7 cellular contexts compared by ENCODE assay signal in the genomic region with DNA sequence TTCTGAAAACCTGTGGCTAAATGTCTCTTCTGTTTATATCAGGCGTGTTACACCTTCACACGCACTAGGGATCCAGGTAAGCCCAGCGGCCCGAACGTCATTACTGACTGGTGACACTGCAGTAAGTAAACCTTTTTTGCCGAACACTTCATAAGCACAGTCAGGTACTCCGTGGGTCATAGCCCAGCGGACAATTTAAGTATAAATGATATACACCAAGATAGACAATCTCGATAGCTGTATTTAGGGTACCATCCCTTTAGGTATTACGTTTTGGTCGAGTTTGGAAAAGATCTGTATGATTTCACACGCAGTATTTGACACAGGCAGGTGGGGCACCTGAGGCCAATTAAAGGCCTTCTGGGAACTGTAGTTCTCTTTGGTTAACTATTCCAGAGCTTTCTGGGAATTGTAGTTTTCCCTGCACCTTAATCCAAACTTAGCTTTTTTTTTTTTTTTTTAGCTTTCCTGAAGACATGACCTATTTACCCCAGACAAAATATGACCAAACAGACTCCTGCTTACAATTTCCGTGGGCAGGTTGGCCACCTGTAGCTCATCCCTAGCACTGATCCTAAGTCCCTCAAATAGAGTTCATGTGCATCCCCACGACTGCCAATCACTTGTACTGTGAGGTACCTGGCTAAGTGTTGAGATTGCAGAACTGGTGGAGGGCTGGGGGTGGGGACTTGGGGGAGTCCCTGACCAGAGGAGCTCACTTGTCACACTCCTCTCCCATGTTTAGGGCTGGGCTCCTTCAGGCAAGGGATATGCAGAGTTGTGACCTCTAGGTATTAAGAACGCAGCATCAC. TPM values are rescaled to one million over a fixed set of nuclear protein-coding genes. Genes with fewer than 3 reads are reported as not detected.
DNase-seq lines count a peak whose midpoint lies in the region; ATAC-seq, FAIRE-seq and TF ChIP-seq lines count a peak whose summit lies in the region.

No MANE protein-coding gene starts in this region.

- FAIRE-seq in GM12891 (lab: Jason Lieb, UNC) (peak; percentile 58), HepG2 (lab: Jason Lieb, UNC) (peak; percentile 91)

- in situ Hi-C loops in HepG2 (cut with HindIII; ENCODE audit: extremely low pct_ligation_motif_present, low pct_unique_long_range_greater_than_20kb): no loop called here

- TF ChIP-seq CTCF in NB4 (IDR thresholded peaks at IDR 0.05; ENCODE audit: low read depth, low read length) (no peak), choroid plexus epithelial cell (conservative IDR thresholded peaks at IDR 0.05; ENCODE audit: low read depth, low read length) (peak; percentile 14), HepG2 (CRISPR knock-in tag; IDR thresholded peaks at IDR 0.05) (peak; percentile 34; the same call in 1 of the 2 replicates)

- H4K20me1 ChIP-seq in HepG2 (ENCODE audit: insufficient read depth, low read length): no peaks in the 10 kb centered on the region

- no peak for TF ChIP-seq POLR2A in GM12891 (IDR thresholded peaks at IDR 0.05; ENCODE audit: low read depth, low read length)
- no peak for TF ChIP-seq POLR2A in NB4 (IDR thresholded peaks at IDR 0.05; ENCODE audit: extremely low read depth, insufficient read length)
- peak; percentile 9 to 36; a peak in 2 of 4 replicates for TF ChIP-seq POLR2A in HepG2 (IDR thresholded peaks at IDR 0.05; ENCODE audit: insufficient read depth in 1 of 2, low read depth in 2 of 2, low read length in 2 of 2)

- H3K27ac Mint-ChIP-seq in stimulated activated naive CD8-positive, alpha-beta T cell treated with anti-CD3 and anti-CD28 coated beads, Interleukin-15, Interleukin-2, amounts not matched to agents 100 ng/mL and 50 ng/mL, for 24 hours: peak overlapping the region; percentile 89

- H3K27me3 Mint-ChIP-seq in stimulated activated naive CD8-positive, alpha-beta T cell treated with anti-CD3 and anti-CD28 coated beads, Interleukin-15, Interleukin-2, amounts not matched to agents 100 ng/mL and 50 ng/mL, for 24 hours: no peaks in the 10 kb centered on the region

- intact Hi-C loops in HepG2 (cut with micrococcal nuclease; ENCODE audit: unreplicated experiment): loop anchor here (1.0 to 5.0 kb wide), 3 partner anchors 47 to 66 kb away; no protein-coding TSS in a partner anchor

- WGBS in HepG2 (ENCODE audit: low lambda C conversion rate): 11% methylated on average over 15 of the region's 15 CpGs

- TF ChIP-seq RAD21 in HepG2 (CRISPR knock-in tag; IDR thresholded peaks at IDR 0.05): no peak

- DNase-seq in GM12891 (ENCODE audit: insufficient read length, low spot score): no peak
- DNase-seq in NB4 (ENCODE audit: low read depth): peak; percentile 59
- peak; percentile 53 to 79 for DNase-seq in SW 1271 (lab: John Stamatoyannopoulos, UW)
- peak; percentile 57 for DNase-seq in choroid plexus epithelial cell (ENCODE audit: low read depth)
- peak; percentile 63 for DNase-seq in HepG2 (ENCODE audit: low spot score)

- peak overlapping the region; percentile 98 for H3K4me2 ChIP-seq in HepG2 (ENCODE audit: low read depth, low read length)

- CTCF ChIA-PET in HepG2 (lab: Yijun Ruan, JAX; ENCODE audit: low intra/inter-chr PET ratio, low total read pairs): no interaction called here

- no peaks in the 10 kb centered on the region for H3K9me3 ChIP-seq in HepG2 (ENCODE audit: low read length)

- peaks cover 6 to 14% of the 10 kb centered on the region in 2 experiments; a peak in 4 of 5 replicates for H3K36me3 ChIP-seq in HepG2 (replicated peaks in 1 of 2; ENCODE audit: control insufficient read depth in 1 of 2, insufficient read depth in 2 of 2, low read length in 2 of 2)

- peak overlapping the region; percentile 73 for H3K27ac ChIP-seq in HepG2 (ENCODE audit: extremely low read length, insufficient read depth, low read length)

- H3K4me3 Mint-ChIP-seq in stimulated activated naive CD8-positive, alpha-beta T cell treated with anti-CD3 and anti-CD28 coated beads, Interleukin-15, Interleukin-2, amounts not matched to agents 100 ng/mL and 50 ng/mL, for 24 hours: peak overlapping the region; percentile 89

- POLR2A ChIA-PET in HepG2 (lab: Yijun Ruan, JAX): interaction anchor here (0.6 to 4.7 kb wide), 24 partner anchors 9 to 1073 kb away, joined by 3 to 41 read pairs (median 7); a partner anchor contains a TSS

- peaks cover 26% of the 10 kb centered on the region for H3K79me2 ChIP-seq in HepG2 (ENCODE audit: insufficient read depth, low read length)

- peak; percentile 61 for ATAC-seq in HepG2
- no peak for ATAC-seq in GM21619 (IDR thresholded peaks at IDR 0.05; ENCODE audit: unreplicated experiment)

- H3K4me3 ChIP-seq in NB4 (ENCODE audit: low read depth, low read length) (peak overlapping the region; percentile 99), choroid plexus epithelial cell (ENCODE audit: low read depth, low read length) (peak overlapping the region; percentile 98), HepG2 (replicated peaks in 1 of 3; ENCODE audit: insufficient read depth in 1 of 3, low read depth in 2 of 3, low read length in 3 of 3) (peak overlapping the region; percentile 89 to 100 (median 96))

- H2AFZ ChIP-seq in HepG2 (ENCODE audit: low read length): no peak overlapping the region

- H3K27me3 ChIP-seq in HepG2 (ENCODE audit: control insufficient read depth in 1 of 2, insufficient read depth in 2 of 2, low read length in 2 of 2): peaks cover 0 to 7% of the 10 kb centered on the region in 2 experiments; a peak in 1 of 5 replicates

- peaks cover 48% of the 10 kb centered on the region for H3K4me1 Mint-ChIP-seq in stimulated activated naive CD8-positive, alpha-beta T cell treated with anti-CD3 and anti-CD28 coated beads, Interleukin-15, Interleukin-2, amounts not matched to agents 100 ng/mL and 50 ng/mL, for 24 hours (ENCODE audit: low read depth)

- H3K36me3 Mint-ChIP-seq in stimulated activated naive CD8-positive, alpha-beta T cell treated with anti-CD3 and anti-CD28 coated beads, Interleukin-15, Interleukin-2, amounts not matched to agents 100 ng/mL and 50 ng/mL, for 24 hours (ENCODE audit: low read depth): peaks cover 14% of the 10 kb centered on the region

- peak overlapping the region; percentile 84 for H3K9ac ChIP-seq in HepG2 (ENCODE audit: insufficient read depth, low read depth, low read length)

- H3K4me1 ChIP-seq in HepG2 (ENCODE audit: insufficient read depth, low read length): peaks cover 45% of the 10 kb centered on the region

- TF ChIP-seq EP300 in HepG2 (IDR thresholded peaks at IDR 0.05; ENCODE audit: low read depth in 2 of 2, low read length in 2 of 2): no peak
- no peak for TF ChIP-seq EP300 in HepG2 (CRISPR knock-in tag; IDR thresholded peaks at IDR 0.05; ENCODE audit: borderline replicate concordance)

- no peaks in the 10 kb centered on the region for H3K9me3 Mint-ChIP-seq in stimulated activated naive CD8-positive, alpha-beta T cell treated with anti-CD3 and anti-CD28 coated beads, Interleukin-15, Interleukin-2, amounts not matched to agents 100 ng/mL and 50 ng/mL, for 24 hours

- BruUV-seq in HepG2 (replicated peaks; lab: Mats Ljungman, UMichigan): no TSS peak

RNA-seq across cellular contexts. Expression of a gene that starts 0.9 kb away (rescaled TPM):
- polyA plus RNA-seq in GM12891 (2012; ENCODE audit: low read depth, missing spikeins): 31.1 TPM
- total RNA-seq in HepG2 (2016; rRNA removed; fragmentation: Illumina TruSeq; extraction: Trizol): 43.5 and 69.2 TPM in 2 replicates
- 14.1 and 15.2 TPM in 2 replicates for total RNA-seq in HepG2 (2016; cell fraction: cytosol; rRNA removed; fragmentation: Illumina TruSeq; extraction: Trizol; ENCODE audit: low read depth)
- 34.4 and 70.7 TPM in 2 replicates for total RNA-seq in HepG2 (2016; cell fraction: insoluble cytoplasmic fraction; rRNA removed; fragmentation: Illumina TruSeq; extraction: Trizol)
- 29.3 and 33.1 TPM in 2 replicates for total RNA-seq in HepG2 (2016; cell fraction: membrane; rRNA removed; fragmentation: Illumina TruSeq; extraction: Trizol)
- 46.1 and 48.0 TPM in 2 replicates for total RNA-seq in HepG2 (2016; cell fraction: nucleus; rRNA removed; fragmentation: Illumina TruSeq; extraction: Trizol)
- 51.2 and 55.2 TPM in 2 replicates for polyA plus RNA-seq in HepG2 (2011; rRNA removed)
- polyA plus RNA-seq in HepG2 (2011; cell fraction: cytosol; rRNA removed): 29.3 and 36.1 TPM in 2 replicates
- polyA plus RNA-seq in HepG2 (2011; cell fraction: nucleus; rRNA removed): 180 and 272 TPM in 2 replicates
- polyA plus RNA-seq in HepG2 (2012): 37.6 and 43.1 TPM in 2 replicates
- 8.3 and 9.2 TPM in 2 replicates for polyA plus RNA-seq in HepG2 (2016; cell fraction: cytosol; fragmentation: Illumina TruSeq; extraction: Trizol; ENCODE audit: low read depth)
- polyA plus RNA-seq in HepG2 (2016; cell fraction: insoluble cytoplasmic fraction; fragmentation: Illumina TruSeq; extraction: Trizol; ENCODE audit: low read depth): 36.0 and 58.3 TPM in 2 replicates
- 16.5 and 18.3 TPM in 2 replicates for polyA plus RNA-seq in HepG2 (2016; cell fraction: membrane; fragmentation: Illumina TruSeq; extraction: Trizol; ENCODE audit: low read depth)
- 122 and 136 TPM in 2 replicates for polyA plus RNA-seq in HepG2 (2016; cell fraction: nucleus; fragmentation: Illumina TruSeq; extraction: Trizol; ENCODE audit: insufficient read depth, low read depth)
- 74.1 and 111 TPM in 2 replicates for polyA minus RNA-seq in HepG2 (2011; rRNA and poly(A)+ RNA removed; ENCODE audit: low replicate concordance)
- polyA minus RNA-seq in HepG2 (2011; cell fraction: cytosol; rRNA and poly(A)+ RNA removed): 26.2 and 33.8 TPM in 2 replicates
- polyA minus RNA-seq in HepG2 (2011; cell fraction: nucleus; rRNA and poly(A)+ RNA removed): 24.3 and 26.9 TPM in 2 replicates

RNA-seq across cellular contexts. Expression of a gene that starts 3.5 kb away (rescaled TPM):
- 1.5 TPM for polyA plus RNA-seq in GM12891 (2012; ENCODE audit: low read depth, missing spikeins)
- 6.0 and 6.8 TPM in 2 replicates for total RNA-seq in HepG2 (2016; rRNA removed; fragmentation: Illumina TruSeq; extraction: Trizol)
- 1.6 and 1.7 TPM in 2 replicates for total RNA-seq in HepG2 (2016; cell fraction: cytosol; rRNA removed; fragmentation: Illumina TruSeq; extraction: Trizol; ENCODE audit: low read depth)
- 6.0 and 7.4 TPM in 2 replicates for total RNA-seq in HepG2 (2016; cell fraction: insoluble cytoplasmic fraction; rRNA removed; fragmentation: Illumina TruSeq; extraction: Trizol)
- 5.7 and 5.8 TPM in 2 replicates for total RNA-seq in HepG2 (2016; cell fraction: membrane; rRNA removed; fragmentation: Illumina TruSeq; extraction: Trizol)
- total RNA-seq in HepG2 (2016; cell fraction: nucleus; rRNA removed; fragmentation: Illumina TruSeq; extraction: Trizol): 3.1 and 3.9 TPM in 2 replicates
- polyA plus RNA-seq in HepG2 (2011; rRNA removed): 4.8 and 7.3 TPM in 2 replicates
- 3.7 and 5.8 TPM in 2 replicates for polyA plus RNA-seq in HepG2 (2011; cell fraction: cytosol; rRNA removed)
- polyA plus RNA-seq in HepG2 (2011; cell fraction: nucleus; rRNA removed): 6.9 and 7.3 TPM in 2 replicates
- polyA plus RNA-seq in HepG2 (2012): 8.0 and 9.2 TPM in 2 replicates
- 2.7 and 3.0 TPM in 2 replicates for polyA plus RNA-seq in HepG2 (2016; cell fraction: cytosol; fragmentation: Illumina TruSeq; extraction: Trizol; ENCODE audit: low read depth)
- polyA plus RNA-seq in HepG2 (2016; cell fraction: insoluble cytoplasmic fraction; fragmentation: Illumina TruSeq; extraction: Trizol; ENCODE audit: low read depth): 14.0 and 15.9 TPM in 2 replicates
- polyA plus RNA-seq in HepG2 (2016; cell fraction: membrane; fragmentation: Illumina TruSeq; extraction: Trizol; ENCODE audit: low read depth): 6.6 and 9.0 TPM in 2 replicates
- 10.6 and 12.2 TPM in 2 replicates for polyA plus RNA-seq in HepG2 (2016; cell fraction: nucleus; fragmentation: Illumina TruSeq; extraction: Trizol; ENCODE audit: insufficient read depth, low read depth)
- polyA minus RNA-seq in HepG2 (2011; rRNA and poly(A)+ RNA removed; ENCODE audit: low replicate concordance): 12.3 and 22.9 TPM in 2 replicates
- polyA minus RNA-seq in HepG2 (2011; cell fraction: cytosol; rRNA and poly(A)+ RNA removed): 6.7 and 6.9 TPM in 2 replicates
- 3.7 and 4.5 TPM in 2 replicates for polyA minus RNA-seq in HepG2 (2011; cell fraction: nucleus; rRNA and poly(A)+ RNA removed)

RNA-seq across cellular contexts. Expression of a gene that starts 19.6 kb away (rescaled TPM):
- polyA plus RNA-seq in GM12891 (2012; ENCODE audit: low read depth, missing spikeins): not detected
- total RNA-seq in HepG2 (2016; rRNA removed; fragmentation: Illumina TruSeq; extraction: Trizol): 5.6 and 5.9 TPM in 2 replicates
- 3.4 and 6.6 TPM in 2 replicates for total RNA-seq in HepG2 (2016; cell fraction: cytosol; rRNA removed; fragmentation: Illumina TruSeq; extraction: Trizol; ENCODE audit: low read depth)
- total RNA-seq in HepG2 (2016; cell fraction: insoluble cytoplasmic fraction; rRNA removed; fragmentation: Illumina TruSeq; extraction: Trizol): 4.8 and 8.3 TPM in 2 replicates
- 6.1 and 6.6 TPM in 2 replicates for total RNA-seq in HepG2 (2016; cell fraction: membrane; rRNA removed; fragmentation: Illumina TruSeq; extraction: Trizol)
- 4.4 TPM in 2 replicates for total RNA-seq in HepG2 (2016; cell fraction: nucleus; rRNA removed; fragmentation: Illumina TruSeq; extraction: Trizol)
- polyA plus RNA-seq in HepG2 (2011; rRNA removed): 3.5 and 3.6 TPM in 2 replicates
- 3.2 and 3.7 TPM in 2 replicates for polyA plus RNA-seq in HepG2 (2011; cell fraction: cytosol; rRNA removed)
- polyA plus RNA-seq in HepG2 (2011; cell fraction: nucleus; rRNA removed): 2.9 and 3.6 TPM in 2 replicates
- polyA plus RNA-seq in HepG2 (2012): 1.8 and 3.2 TPM in 2 replicates
- 3.9 and 4.5 TPM in 2 replicates for polyA plus RNA-seq in HepG2 (2016; cell fraction: cytosol; fragmentation: Illumina TruSeq; extraction: Trizol; ENCODE audit: low read depth)
- 5.7 and 6.7 TPM in 2 replicates for polyA plus RNA-seq in HepG2 (2016; cell fraction: insoluble cytoplasmic fraction; fragmentation: Illumina TruSeq; extraction: Trizol; ENCODE audit: low read depth)
- polyA plus RNA-seq in HepG2 (2016; cell fraction: membrane; fragmentation: Illumina TruSeq; extraction: Trizol; ENCODE audit: low read depth): 5.8 and 6.2 TPM in 2 replicates
- 10.4 and 12.4 TPM in 2 replicates for polyA plus RNA-seq in HepG2 (2016; cell fraction: nucleus; fragmentation: Illumina TruSeq; extraction: Trizol; ENCODE audit: insufficient read depth, low read depth)
- polyA minus RNA-seq in HepG2 (2011; rRNA and poly(A)+ RNA removed; ENCODE audit: low replicate concordance): 4.9 TPM in 1 of 2 replicates, not detected in the other
- polyA minus RNA-seq in HepG2 (2011; cell fraction: cytosol; rRNA and poly(A)+ RNA removed): 0.97 and 0.99 TPM in 2 replicates
- polyA minus RNA-seq in HepG2 (2011; cell fraction: nucleus; rRNA and poly(A)+ RNA removed): 1.6 and 2.2 TPM in 2 replicates

RNA-seq across cellular contexts. Expression of a gene that starts 29.1 kb away (rescaled TPM):
- 0.06 TPM for polyA plus RNA-seq in GM12891 (2012; ENCODE audit: low read depth, missing spikeins)
- 70.9 and 165 TPM in 2 replicates for total RNA-seq in HepG2 (2016; rRNA removed; fragmentation: Illumina TruSeq; extraction: Trizol)
- total RNA-seq in HepG2 (2016; cell fraction: cytosol; rRNA removed; fragmentation: Illumina TruSeq; extraction: Trizol; ENCODE audit: low read depth): 13.2 and 15.8 TPM in 2 replicates
- 59.3 and 162 TPM in 2 replicates for total RNA-seq in HepG2 (2016; cell fraction: insoluble cytoplasmic fraction; rRNA removed; fragmentation: Illumina TruSeq; extraction: Trizol)
- 25.4 and 27.2 TPM in 2 replicates for total RNA-seq in HepG2 (2016; cell fraction: membrane; rRNA removed; fragmentation: Illumina TruSeq; extraction: Trizol)
- 122 and 155 TPM in 2 replicates for total RNA-seq in HepG2 (2016; cell fraction: nucleus; rRNA removed; fragmentation: Illumina TruSeq; extraction: Trizol)
- polyA plus RNA-seq in HepG2 (2011; rRNA removed): 307 and 450 TPM in 2 replicates
- 311 and 377 TPM in 2 replicates for polyA plus RNA-seq in HepG2 (2011; cell fraction: cytosol; rRNA removed)
- 302 and 372 TPM in 2 replicates for polyA plus RNA-seq in HepG2 (2011; cell fraction: nucleus; rRNA removed)
- polyA plus RNA-seq in HepG2 (2012): 396 and 449 TPM in 2 replicates
- 15.6 and 16.1 TPM in 2 replicates for polyA plus RNA-seq in HepG2 (2016; cell fraction: cytosol; fragmentation: Illumina TruSeq; extraction: Trizol; ENCODE audit: low read depth)
- polyA plus RNA-seq in HepG2 (2016; cell fraction: insoluble cytoplasmic fraction; fragmentation: Illumina TruSeq; extraction: Trizol; ENCODE audit: low read depth): 54.0 and 67.9 TPM in 2 replicates
- polyA plus RNA-seq in HepG2 (2016; cell fraction: membrane; fragmentation: Illumina TruSeq; extraction: Trizol; ENCODE audit: low read depth): 22.0 and 23.6 TPM in 2 replicates
- polyA plus RNA-seq in HepG2 (2016; cell fraction: nucleus; fragmentation: Illumina TruSeq; extraction: Trizol; ENCODE audit: insufficient read depth, low read depth): 194 and 212 TPM in 2 replicates
- 0.58 and 518 TPM in 2 replicates for polyA minus RNA-seq in HepG2 (2011; rRNA and poly(A)+ RNA removed; ENCODE audit: low replicate concordance)
- 120 and 232 TPM in 2 replicates for polyA minus RNA-seq in HepG2 (2011; cell fraction: cytosol; rRNA and poly(A)+ RNA removed)
- polyA minus RNA-seq in HepG2 (2011; cell fraction: nucleus; rRNA and poly(A)+ RNA removed): 89.4 and 148 TPM in 2 replicates

RNA-seq across cellular contexts. Expression of a gene that starts 35.8 kb away (rescaled TPM):
- polyA plus RNA-seq in GM12891 (2012; ENCODE audit: low read depth, missing spikeins): 13.0 TPM
- total RNA-seq in HepG2 (2016; rRNA removed; fragmentation: Illumina TruSeq; extraction: Trizol): 139 and 297 TPM in 2 replicates
- total RNA-seq in HepG2 (2016; cell fraction: cytosol; rRNA removed; fragmentation: Illumina TruSeq; extraction: Trizol; ENCODE audit: low read depth): 49.1 and 49.3 TPM in 2 replicates
- 132 and 314 TPM in 2 replicates for total RNA-seq in HepG2 (2016; cell fraction: insoluble cytoplasmic fraction; rRNA removed; fragmentation: Illumina TruSeq; extraction: Trizol)
- total RNA-seq in HepG2 (2016; cell fraction: membrane; rRNA removed; fragmentation: Illumina TruSeq; extraction: Trizol): 93.8 and 98.2 TPM in 2 replicates
- 237 and 274 TPM in 2 replicates for total RNA-seq in HepG2 (2016; cell fraction: nucleus; rRNA removed; fragmentation: Illumina TruSeq; extraction: Trizol)
- 202 and 215 TPM in 2 replicates for polyA plus RNA-seq in HepG2 (2011; rRNA removed)
- 195 and 257 TPM in 2 replicates for polyA plus RNA-seq in HepG2 (2011; cell fraction: cytosol; rRNA removed)
- 110 and 111 TPM in 2 replicates for polyA plus RNA-seq in HepG2 (2011; cell fraction: nucleus; rRNA removed)
- polyA plus RNA-seq in HepG2 (2012): 88.7 and 96.9 TPM in 2 replicates
- 46.5 and 46.6 TPM in 2 replicates for polyA plus RNA-seq in HepG2 (2016; cell fraction: cytosol; fragmentation: Illumina TruSeq; extraction: Trizol; ENCODE audit: low read depth)
- polyA plus RNA-seq in HepG2 (2016; cell fraction: insoluble cytoplasmic fraction; fragmentation: Illumina TruSeq; extraction: Trizol; ENCODE audit: low read depth): 114 and 120 TPM in 2 replicates
- 67.2 and 70.7 TPM in 2 replicates for polyA plus RNA-seq in HepG2 (2016; cell fraction: membrane; fragmentation: Illumina TruSeq; extraction: Trizol; ENCODE audit: low read depth)
- polyA plus RNA-seq in HepG2 (2016; cell fraction: nucleus; fragmentation: Illumina TruSeq; extraction: Trizol; ENCODE audit: insufficient read depth, low read depth): 367 and 386 TPM in 2 replicates
- 35.2 and 243 TPM in 2 replicates for polyA minus RNA-seq in HepG2 (2011; rRNA and poly(A)+ RNA removed; ENCODE audit: low replicate concordance)
- polyA minus RNA-seq in HepG2 (2011; cell fraction: cytosol; rRNA and poly(A)+ RNA removed): 76.7 and 85.5 TPM in 2 replicates
- 40.9 and 43.8 TPM in 2 replicates for polyA minus RNA-seq in HepG2 (2011; cell fraction: nucleus; rRNA and poly(A)+ RNA removed)

Comparison
In these comparisons a context has a peak if more than half of its experiments do, and no peak if none do; other contexts are left out.
1. POLR2A ChIP-seq: peak in HepG2 (2 of 2); none in GM12891 (single experiment) and NB4 (single experiment).
2. Peak in every context shown above with its lines, with median percentiles within 50 percentile points of each other: H3K4me3 ChIP-seq.